Comparison of ENCODE assay signal across 1 cellular context in genomic region chr4:67566335-67566734, GRCh38.
TF ChIP-seq lines count a peak whose summit lies in the region.

No MANE protein-coding gene starts in this region.

TF ChIP-seq in GM23338, 12 proteins besides CTCF, POLR2A, EP300 and RAD21:
- no peak for TF ChIP-seq REST (IDR thresholded peaks at IDR 0.05; ENCODE audit: unreplicated experiment)
- TF ChIP-seq EZH2 (IDR thresholded peaks at IDR 0.05; ENCODE audit: low read depth, unreplicated experiment) = no peak
- TF ChIP-seq STAT1 (IDR thresholded peaks at IDR 0.05; ENCODE audit: unreplicated experiment) = no peak
- no peak for TF ChIP-seq ZNF462 (CRISPR knock-in tag; IDR thresholded peaks at IDR 0.05)
- no peak for TF ChIP-seq EZH2phosphoT487 (IDR thresholded peaks at IDR 0.05; ENCODE audit: unreplicated experiment)
- no peak for TF ChIP-seq NANOG (IDR thresholded peaks at IDR 0.05; ENCODE audit: borderline replicate concordance)
- no peak for TF ChIP-seq JUNB (IDR thresholded peaks at IDR 0.05; ENCODE audit: unreplicated experiment)
- TF ChIP-seq ZNF331 (CRISPR knock-in tag; IDR thresholded peaks at IDR 0.05; ENCODE audit: low read depth) = no peak
- TF ChIP-seq CREB1 (CRISPR knock-in tag; IDR thresholded peaks at IDR 0.05; ENCODE audit: low read depth) = no peak
- no peak for TF ChIP-seq ETS1 (IDR thresholded peaks at IDR 0.05)
- TF ChIP-seq POLR2AphosphoS5 (IDR thresholded peaks at IDR 0.05; ENCODE audit: low read depth) = no peak
- no peak for TF ChIP-seq ZNF114 (CRISPR knock-in tag; IDR thresholded peaks at IDR 0.05)
